Comparison of ENCODE assay signal across 10 cellular contexts in genomic region chr20:23694178-23695067, GRCh38. TPM values are rescaled to one million over a fixed set of nuclear protein-coding genes. Genes with fewer than 3 reads are reported as not detected.
A peak's percentile ranks its signal among the peaks of the same experiment; 100 is the strongest.
DNase-seq lines count a peak whose midpoint lies in the region; ATAC-seq and TF ChIP-seq lines count a peak whose summit lies in the region.
"Not testable (repeated sequence)": the region's sequence is repeated elsewhere in the genome, so short reads cannot be mapped to it uniquely, and the experiment has no call there.
"Had no signal": no experiment of that assay in that cellular context is flagged by ENCODE, and none has a peak within 500 bp of the region (broad histone marks: within the 10 kb centered on the region; RNA-seq: fewer than 3 reads in every experiment).

No MANE protein-coding gene starts in this region.

- peaks cover 46% of the 10 kb centered on the region for H3K4me1 Mint-ChIP-seq in WTC11

- peak overlapping the region in 1 of 2 experiments; percentile 91 for H3K4ac ChIP-seq in mesenchymal stem cell (ENCODE audit: low read depth in 1 of 2, low read length in 2 of 2)
- not testable (repeated sequence) for H3K4ac ChIP-seq in trophoblast cell (ENCODE audit: low read depth, low read length)

- peak overlapping the region; percentile 56; the same call in 1 of the 2 replicates for H3K27ac Mint-ChIP-seq in WTC11

- H3K79me2 ChIP-seq in trophoblast cell (ENCODE audit: control insufficient read depth, insufficient read depth, low read length, poor library complexity), result not testable (repeated sequence)

- H3K27ac ChIP-seq in HUES48 (ENCODE audit: low read depth, low read length) (peak overlapping the region; percentile 71), mesenchymal stem cell (ENCODE audit: low read length, poor library complexity, severe bottlenecking) (peak overlapping the region; percentile 43)
- not testable (repeated sequence) for H3K27ac ChIP-seq in esophagus muscularis mucosa (replicated peaks in 1 of 4); trophoblast cell (ENCODE audit: low read depth, low read length)

- H3K18ac ChIP-seq in mesenchymal stem cell (ENCODE audit: low read depth in 1 of 2, low read length in 2 of 2), result peak overlapping the region; percentile 34 to 40
- not testable (repeated sequence) for H3K18ac ChIP-seq in trophoblast cell (ENCODE audit: low read length)

- peak overlapping the region; percentile 89 to 96 for H2BK12ac ChIP-seq in mesenchymal stem cell (ENCODE audit: low read length in 2 of 2)
- not testable (repeated sequence) for H2BK12ac ChIP-seq in trophoblast cell (ENCODE audit: low read length)

- not testable (repeated sequence) for H3K36me3 ChIP-seq in HUES48 (ENCODE audit: control insufficient read depth, insufficient read depth, low read length); esophagus muscularis mucosa; mesenchymal stem cell (ENCODE audit: control insufficient read depth in 1 of 2, insufficient read depth in 2 of 2, low read depth in 1 of 2, low read length in 2 of 2); trophoblast cell (ENCODE audit: control insufficient read depth in 1 of 2, insufficient read depth in 2 of 2, low read length in 2 of 2)

- H3K14ac ChIP-seq in mesenchymal stem cell (ENCODE audit: low read length in 2 of 2), result peak overlapping the region in 1 of 2 experiments; percentile 86
- H3K14ac ChIP-seq in trophoblast cell (ENCODE audit: low read length), result not testable (repeated sequence)

- H3K9me3 ChIP-seq in HUES48 (ENCODE audit: control insufficient read depth, insufficient read depth, low read length); esophagus muscularis mucosa; mesenchymal stem cell (ENCODE audit: control insufficient read depth, low read length); trophoblast cell (ENCODE audit: insufficient read depth, low read depth, low read length): not testable (repeated sequence)

- H2BK15ac ChIP-seq in mesenchymal stem cell (ENCODE audit: low read depth, poor library complexity, severe bottlenecking), result not testable (repeated sequence)

- WGBS in esophagus muscularis mucosa, result 76% methylated on average over 12 of the region's 12 CpGs
- WGBS in mesenchymal stem cell, result 87% methylated on average over 9 of the region's 12 CpGs
- WGBS in trophoblast cell (ENCODE audit: extremely low coverage, insufficient coverage, insufficient read length), result no CpG with 5 or more reads among the region's 12 CpGs

- DNase-seq in DMS153 (lab: John Stamatoyannopoulos, UW) (peak; percentile 12), NCI-H82 (lab: John Stamatoyannopoulos, UW) (peak; percentile 67), esophagus muscularis mucosa (ENCODE audit: extremely low spot score) (peak; percentile 60), trophoblast cell (peak; percentile 52 to 61)
- not testable (repeated sequence) for DNase-seq in WTC11 (ENCODE audit: low spot score); mesenchymal stem cell

- H3K4me2 ChIP-seq in mesenchymal stem cell (ENCODE audit: low read length, poor library complexity, severe bottlenecking); trophoblast cell (ENCODE audit: low read length): not testable (repeated sequence)

- not testable (repeated sequence) for H2BK5ac ChIP-seq in mesenchymal stem cell (ENCODE audit: low read depth, low read length, poor library complexity, severe bottlenecking); trophoblast cell (ENCODE audit: low read depth, low read length, poor library complexity)

- H4K8ac ChIP-seq in mesenchymal stem cell (ENCODE audit: low read length); trophoblast cell (ENCODE audit: low read depth, low read length): not testable (repeated sequence)

- not testable (repeated sequence) for H3K4me3 ChIP-seq in HUES48 (ENCODE audit: low read depth, low read length); esophagus muscularis mucosa; mesenchymal stem cell (ENCODE audit: insufficient read depth in 1 of 2, low read depth in 1 of 2, low read length in 2 of 2); trophoblast cell (ENCODE audit: low read depth, low read length)

- peak overlapping the region; percentile 10 for H2AK5ac ChIP-seq in mesenchymal stem cell (ENCODE audit: low read length, severe bottlenecking)
- not testable (repeated sequence) for H2AK5ac ChIP-seq in trophoblast cell (ENCODE audit: low read length)

- H3K27me3 Mint-ChIP-seq in WTC11 (ENCODE audit: low read depth), result peaks cover 23% of the 10 kb centered on the region

- H2BK120ac ChIP-seq in mesenchymal stem cell (ENCODE audit: low read depth, low read length); trophoblast cell (ENCODE audit: insufficient read depth, low read length, poor library complexity): not testable (repeated sequence)

- not testable (repeated sequence) for H3K4me3 Mint-ChIP-seq in WTC11

- not testable (repeated sequence) for H4K91ac ChIP-seq in mesenchymal stem cell (ENCODE audit: low read length); trophoblast cell (ENCODE audit: low read depth, low read length)

- TF ChIP-seq CTCF in WTC11 (IDR thresholded peaks at IDR 0.05); esophagus muscularis mucosa (IDR thresholded peaks at IDR 0.05): not testable (repeated sequence)

- not testable (repeated sequence) for H3K23ac ChIP-seq in mesenchymal stem cell (ENCODE audit: low read length in 2 of 2); trophoblast cell (ENCODE audit: low read length)

- H3K9me3 Mint-ChIP-seq in WTC11, result peaks cover 21% of the 10 kb centered on the region

- not testable (repeated sequence) for H3K79me1 ChIP-seq in mesenchymal stem cell (replicated peaks; ENCODE audit: low read length, poor library complexity, severe bottlenecking); trophoblast cell (ENCODE audit: low read length)

- not testable (repeated sequence) for ATAC-seq in WTC11

- intact Hi-C loops in esophagus muscularis mucosa (cut with DNase I), result not testable (repeated sequence)

- TF ChIP-seq POLR2A in esophagus muscularis mucosa (IDR thresholded peaks at IDR 0.05; ENCODE audit: low read depth), result not testable (repeated sequence)

- H3K36me3 Mint-ChIP-seq in WTC11, result not testable (repeated sequence)

- not testable (repeated sequence) for H2AFZ ChIP-seq in mesenchymal stem cell (ENCODE audit: low read depth, low read length); trophoblast cell (ENCODE audit: insufficient read depth, low read length, poor library complexity)

- TF ChIP-seq EP300 in esophagus muscularis mucosa (IDR thresholded peaks at IDR 0.05), result not testable (repeated sequence)

- not testable (repeated sequence) for H3K9ac ChIP-seq in HUES48 (ENCODE audit: low read depth, low read length); mesenchymal stem cell (ENCODE audit: low read length); trophoblast cell (ENCODE audit: low read length)

- H3K4me1 ChIP-seq in HUES48 (ENCODE audit: control insufficient read depth, insufficient read depth, low read length); esophagus muscularis mucosa; trophoblast cell (ENCODE audit: control insufficient read depth in 1 of 2, insufficient read depth in 2 of 2, low read length in 2 of 2): not testable (repeated sequence)
- peaks cover 13% of the 10 kb centered on the region for H3K4me1 ChIP-seq in mesenchymal stem cell (ENCODE audit: control insufficient read depth, insufficient read depth, low read depth, low read length)

- CTCF ChIA-PET in WTC11 (lab: Charles Lee), result interaction anchor here (1.2 kb wide), 1 partner anchor 26 kb away, joined by 4 read pairs; no protein-coding TSS in a partner anchor

- POLR2A ChIA-PET in WTC11 (lab: Charles Lee), result not testable (repeated sequence)

- not testable (repeated sequence) for H4K12ac ChIP-seq in trophoblast cell (ENCODE audit: low read depth, low read length)

- H3K27me3 ChIP-seq in HUES48 (ENCODE audit: control insufficient read depth, insufficient read depth, low read length); esophagus muscularis mucosa; mesenchymal stem cell (ENCODE audit: control insufficient read depth in 1 of 2, insufficient read depth in 1 of 2, low read length in 2 of 2); trophoblast cell (ENCODE audit: insufficient read depth, low read length): not testable (repeated sequence)

RNA-seq across cellular contexts. Expression of gene CST4, which starts 5.6 kb away (rescaled TPM):
- total RNA-seq in WTC11 (2021) (not detected in 3 replicates), esophagus muscularis mucosa (not detected)
- not detected for polyA plus RNA-seq in mesenchymal stem cell (2013, experiment 1 of 2)
- polyA plus RNA-seq in mesenchymal stem cell (2013, experiment 2 of 2), result 0.18 TPM
- 3.1 and 3.7 TPM in 2 replicates for polyA plus RNA-seq in trophoblast cell (2013)
- total RNA-seq: A172; CD4-positive, alpha-beta T cell; H4 had no signal

RNA-seq across cellular contexts. Expression of gene CST1, which starts 56.3 kb away (rescaled TPM):
- total RNA-seq in WTC11 (2021) (4.5 to 6.2 TPM (median 5.8 TPM) in 3 replicates), esophagus muscularis mucosa (not detected)
- polyA plus RNA-seq in mesenchymal stem cell (2013, experiment 1 of 2), result 0.29 TPM
- 0.34 TPM for polyA plus RNA-seq in mesenchymal stem cell (2013, experiment 2 of 2)
- polyA plus RNA-seq in trophoblast cell (2013), result 62.2 and 66.3 TPM in 2 replicates
- total RNA-seq: A172; CD4-positive, alpha-beta T cell had no signal

RNA-seq across cellular contexts. Expression of gene CST3, which starts 56.7 kb away (rescaled TPM):
- total RNA-seq in WTC11 (2021) (52.1 to 68.5 TPM (median 60.8 TPM) in 3 replicates), esophagus muscularis mucosa (1,000 to 10,000 TPM; 1,253 to 2,184 (median 1,709) TPM)
- polyA plus RNA-seq in mesenchymal stem cell (2013, experiment 1 of 2), result 817 TPM
- polyA plus RNA-seq in mesenchymal stem cell (2013, experiment 2 of 2), result 846 TPM
- 166 and 167 TPM in 2 replicates for polyA plus RNA-seq in trophoblast cell (2013)

Comparison
In these comparisons a context has a peak if more than half of its experiments do, and no peak if none do; other contexts are left out.
1. RNA of gene CST3, which starts 56.7 kb away (total RNA-seq): 1,253 to 2,184 TPM in esophagus muscularis mucosa; 52.1 to 68.5 TPM in WTC11; every median in the first group is over 10 times any median in the second.